Comparison of ENCODE assay signal across 8 cellular contexts in the genomic region with DNA sequence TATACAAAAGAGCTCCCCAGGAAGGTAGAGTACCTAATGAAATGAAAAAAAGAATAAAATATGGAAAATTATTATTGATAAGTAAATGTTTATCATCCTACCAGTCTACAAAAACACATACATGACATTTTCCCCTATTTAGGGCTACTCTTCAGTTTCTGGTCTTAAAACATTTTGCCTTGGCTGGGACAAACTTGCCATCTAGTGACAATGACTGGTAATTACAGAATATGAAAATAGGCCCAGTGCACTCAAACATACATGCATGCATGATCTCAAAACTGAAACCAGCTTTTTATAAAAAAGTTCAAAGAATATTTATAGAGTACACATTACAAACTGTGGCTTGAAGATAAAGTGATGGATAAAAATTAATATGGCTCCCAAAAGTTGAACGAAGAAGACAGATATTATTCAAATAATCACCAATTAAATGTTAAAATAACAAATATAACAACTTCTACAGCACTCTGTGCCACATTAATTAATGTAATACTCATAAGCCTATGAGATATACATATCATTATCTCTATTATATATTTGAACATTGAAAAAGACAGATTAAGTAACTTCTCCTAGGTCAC. TPM values are rescaled to one million over a fixed set of nuclear protein-coding genes. Genes with fewer than 3 reads are reported as not detected.
DNase-seq lines count a peak whose midpoint lies in the region; ATAC-seq and TF ChIP-seq lines count a peak whose summit lies in the region.

No MANE protein-coding gene starts in this region.

- H3K27ac ChIP-seq in brain microvascular endothelial cell (no peak overlapping the region), upper lobe of right lung (no peak overlapping the region)

- TF ChIP-seq CTCF in brain microvascular endothelial cell (IDR thresholded peaks at IDR 0.05; ENCODE audit: low read depth, low read length, missing control alignments) = peak; percentile 63
- peak; percentile 77 for TF ChIP-seq CTCF in upper lobe of right lung (IDR thresholded peaks at IDR 0.05)

- H3K4me3 ChIP-seq in brain microvascular endothelial cell (ENCODE audit: low read depth, low read length) = no peak overlapping the region
- no peak overlapping the region for H3K4me3 ChIP-seq in upper lobe of right lung

- DNase-seq in SIG-M5 treated with dmso at 0.1 percent for 504 hours (lab: John Stamatoyannopoulos, UW; ENCODE audit: unreplicated experiment) (peak; percentile 41), SIG-M5 (lab: John Stamatoyannopoulos, UW) (no peak), NCI-H82 (lab: John Stamatoyannopoulos, UW) (peak; percentile 49), brain microvascular endothelial cell (peak; percentile 52), left lobe of liver (ENCODE audit: low spot score) (no peak), upper lobe of right lung (no peak)

- ATAC-seq in GM21360 (IDR thresholded peaks at IDR 0.05; ENCODE audit: unreplicated experiment) = peak; percentile 68
- peak; percentile 72 for ATAC-seq in HG03457 (IDR thresholded peaks at IDR 0.05; ENCODE audit: unreplicated experiment)
- ATAC-seq in left lobe of liver = peak; percentile 91
- peak; percentile 84 for ATAC-seq in upper lobe of right lung

- in situ Hi-C loops in brain microvascular endothelial cell (cut with HindIII; ENCODE audit: low pct_ligation_motif_present, low sequenced_read_pairs) = no loop called here

- no peaks in the 10 kb centered on the region for H3K9me3 ChIP-seq in upper lobe of right lung

- H3K36me3 ChIP-seq in brain microvascular endothelial cell (replicated peaks) (no peaks in the 10 kb centered on the region), upper lobe of right lung (no peaks in the 10 kb centered on the region)

- H3K27me3 ChIP-seq in brain microvascular endothelial cell (replicated peaks) = no peaks in the 10 kb centered on the region
- H3K27me3 ChIP-seq in upper lobe of right lung = no peaks in the 10 kb centered on the region

- intact Hi-C loops in upper lobe of right lung (cut with DNase I) = no loop called here

- H3K4me1 ChIP-seq in upper lobe of right lung = no peaks in the 10 kb centered on the region

RNA-seq across cellular contexts. Expression of a gene that starts 10.5 kb away (rescaled TPM):
- total RNA-seq in left lobe of liver (12.7 TPM), upper lobe of right lung (35.4 TPM)

RNA-seq across cellular contexts. Expression of a gene that starts 56.4 kb away (rescaled TPM):
- total RNA-seq in left lobe of liver (18.0 TPM), upper lobe of right lung (25.4 TPM)

Comparison
In these comparisons a context has a peak if more than half of its experiments do, and no peak if none do; other contexts are left out.
1. DNase-seq: peak in SIG-M5 treated with dmso at 0.1 percent for 504 hours (single experiment), NCI-H82 (single experiment) and brain microvascular endothelial cell (single experiment); none in SIG-M5 (single experiment), left lobe of liver (single experiment) and upper lobe of right lung (single experiment).
2. Peak in every context shown above with its lines, with median percentiles within 50 percentile points of each other: ATAC-seq.